In genomic region chr13:56396318-56396717, GRCh38 we compare ENCODE assay signal across 28 cellular contexts.
"Had no signal": no experiment of that assay in that cellular context is flagged by ENCODE, and none has a peak within 500 bp of the region (broad histone marks: within the 10 kb centered on the region; RNA-seq: fewer than 3 reads in every experiment).

No MANE protein-coding gene starts in this region.

- H3K27me3 ChIP-seq: stomach, suprapubic skin, testis, thyroid gland, tibial artery, tibial nerve, transverse colon, upper lobe of left lung, upper lobe of right lung, uterus, vagina had no signal

- H3K9me3 ChIP-seq: suprapubic skin, testis, thoracic aorta, thyroid gland, tibial artery, transverse colon, upper lobe of left lung, upper lobe of right lung, uterus, vagina had no signal

- DNase-seq: stimulated activated CD4-positive, alpha-beta T cell treated with anti-CD3 and anti-CD28 coated beads, Interleukin-2, amount 100 ng/mL, for 48 hours; stimulated activated CD4-positive, alpha-beta T cell treated with anti-CD3 and anti-CD28 coated beads, Interleukin-4, amount 100 ng/mL, for 1 hour; stimulated activated CD4-positive, alpha-beta T cell treated with anti-CD3 and anti-CD28 coated beads, Interleukin-4, amount 100 ng/mL, for 24 hours; stimulated activated CD4-positive, alpha-beta T cell treated with anti-CD3 and anti-CD28 coated beads, Interleukin-4, amount 100 ng/mL, for 4 hours; stimulated activated CD8-positive, alpha-beta memory T cell treated with anti-CD3 and anti-CD28 coated beads, Interleukin-4, amount 100 ng/mL, for 48 hours; stimulated activated naive B cell treated with anti-CD40 and anti-IgM and Interleukin-4, amounts not matched to agents 10 μg/mL and 1 μg/mL and 100 μg/mL, for 72 hours; stimulated activated naive CD4-positive, alpha-beta T cell; stimulated activated naive CD4-positive, alpha-beta T cell treated with Interleukin-2 at 50 U/mL for 16 hours; stimulated activated naive CD8-positive, alpha-beta T cell treated with anti-CD3 and anti-CD28 coated beads, Interleukin-15, amount 100 ng/mL, for 72 hours; stimulated activated naive CD8-positive, alpha-beta T cell treated with anti-CD3 and anti-CD28 coated beads, Interleukin-15, Interleukin-2, amounts not matched to agents 100 U/mL and 50 U/mL, for 24 hours; stomach; substantia nigra; testis; thyroid gland; tibial artery; transverse colon; trophoblast cell; upper lobe of left lung; upper lobe of right lung; uterus had no signal

- H3K27ac Mint-ChIP-seq: stimulated activated effector memory CD8-positive, alpha-beta T cell treated with anti-CD3 and anti-CD28 coated beads, Interleukin-12 subunit alpha, Interleukin-12 subunit beta, amount 100 ng/mL, for 72 hours; stimulated activated memory B cell treated with anti-CD40 and anti-IgM and Interleukin-4, amounts not matched to agents 10 μg/mL and 1 μg/mL and 100 μg/mL, for 72 hours; stimulated activated naive B cell treated with anti-CD40 and anti-IgM and Interleukin-4, amounts not matched to agents 10 μg/mL and 1 μg/mL and 100 μg/mL, for 72 hours; stimulated activated naive CD8-positive, alpha-beta T cell treated with anti-CD3 and anti-CD28 coated beads, Interleukin-15, amount 100 ng/mL, for 72 hours; stimulated activated naive CD8-positive, alpha-beta T cell treated with anti-CD3 and anti-CD28 coated beads, Interleukin-15, Interleukin-2, amounts not matched to agents 100 ng/mL and 50 ng/mL, for 24 hours; type B pancreatic cell had no signal

- H3K27me3 Mint-ChIP-seq: stimulated activated memory B cell treated with anti-CD40 and anti-IgM and Interleukin-4, amounts not matched to agents 10 μg/mL and 1 μg/mL and 100 μg/mL, for 72 hours; stimulated activated naive B cell treated with anti-CD40 and anti-IgM and Interleukin-4, amounts not matched to agents 10 μg/mL and 1 μg/mL and 100 μg/mL, for 72 hours; stimulated activated naive CD8-positive, alpha-beta T cell treated with anti-CD3 and anti-CD28 coated beads, Interleukin-15, amount 100 ng/mL, for 72 hours; stimulated activated naive CD8-positive, alpha-beta T cell treated with anti-CD3 and anti-CD28 coated beads, Interleukin-15, Interleukin-2, amounts not matched to agents 100 ng/mL and 50 ng/mL, for 24 hours; type B pancreatic cell had no signal

- H3K36me3 Mint-ChIP-seq: stimulated activated effector memory CD8-positive, alpha-beta T cell treated with anti-CD3 and anti-CD28 coated beads, Interleukin-12 subunit alpha, Interleukin-12 subunit beta, amount 100 ng/mL, for 72 hours; stimulated activated memory B cell treated with anti-CD40 and anti-IgM and Interleukin-4, amounts not matched to agents 10 μg/mL and 1 μg/mL and 100 μg/mL, for 72 hours; stimulated activated naive B cell treated with anti-CD40 and anti-IgM and Interleukin-4, amounts not matched to agents 10 μg/mL and 1 μg/mL and 100 μg/mL, for 72 hours; type B pancreatic cell had no signal

- H3K4me1 ChIP-seq: stomach, suprapubic skin, testis, thyroid gland, tibial artery, tibial nerve, transverse colon, upper lobe of left lung, upper lobe of right lung, uterus, vagina had no signal

- H3K36me3 ChIP-seq: stomach, suprapubic skin, thoracic aorta, thyroid gland, tibial artery, tibial nerve, transverse colon, upper lobe of left lung, upper lobe of right lung, uterus, vagina had no signal

- H3K4me3 ChIP-seq: stomach, suprapubic skin, testis, thoracic aorta, thyroid gland, tibial artery, tibial nerve, transverse colon, upper lobe of left lung, upper lobe of right lung, uterus, vagina had no signal

- ATAC-seq: stimulated activated effector memory CD8-positive, alpha-beta T cell treated with anti-CD3 and anti-CD28 coated beads, Interleukin-12 subunit alpha, Interleukin-12 subunit beta, amount 100 ng/mL, for 72 hours; stimulated activated memory B cell treated with anti-CD40 and anti-IgM and Interleukin-4, amounts not matched to agents 10 μg/mL and 1 μg/mL and 100 μg/mL, for 72 hours; stimulated activated naive B cell treated with anti-CD40 and anti-IgM and Interleukin-4, amounts not matched to agents 10 μg/mL and 1 μg/mL and 100 μg/mL, for 72 hours; stimulated activated naive CD8-positive, alpha-beta T cell treated with anti-CD3 and anti-CD28 coated beads, Interleukin-15, amount 100 ng/mL, for 72 hours; stimulated activated naive CD8-positive, alpha-beta T cell treated with anti-CD3 and anti-CD28 coated beads, Interleukin-15, Interleukin-2, amounts not matched to agents 100 U/mL and 50 U/mL, for 24 hours; upper lobe of right lung had no signal

- H3K27ac ChIP-seq: stomach, suprapubic skin, testis, thoracic aorta, thyroid gland, tibial artery, tibial nerve, transverse colon, upper lobe of left lung, upper lobe of right lung, uterus, vagina had no signal

- H3K4me3 Mint-ChIP-seq: stimulated activated effector memory CD8-positive, alpha-beta T cell treated with anti-CD3 and anti-CD28 coated beads, Interleukin-12 subunit alpha, Interleukin-12 subunit beta, amount 100 ng/mL, for 72 hours; stimulated activated memory B cell treated with anti-CD40 and anti-IgM and Interleukin-4, amounts not matched to agents 10 μg/mL and 1 μg/mL and 100 μg/mL, for 72 hours; stimulated activated naive B cell treated with anti-CD40 and anti-IgM and Interleukin-4, amounts not matched to agents 10 μg/mL and 1 μg/mL and 100 μg/mL, for 72 hours; stimulated activated naive CD8-positive, alpha-beta T cell treated with anti-CD3 and anti-CD28 coated beads, Interleukin-15, amount 100 ng/mL, for 72 hours; stimulated activated naive CD8-positive, alpha-beta T cell treated with anti-CD3 and anti-CD28 coated beads, Interleukin-15, Interleukin-2, amounts not matched to agents 100 ng/mL and 50 ng/mL, for 24 hours; type B pancreatic cell had no signal

- H3K4me1 Mint-ChIP-seq: stimulated activated effector memory CD8-positive, alpha-beta T cell treated with anti-CD3 and anti-CD28 coated beads, Interleukin-12 subunit alpha, Interleukin-12 subunit beta, amount 100 ng/mL, for 72 hours; stimulated activated memory B cell treated with anti-CD40 and anti-IgM and Interleukin-4, amounts not matched to agents 10 μg/mL and 1 μg/mL and 100 μg/mL, for 72 hours; stimulated activated naive B cell treated with anti-CD40 and anti-IgM and Interleukin-4, amounts not matched to agents 10 μg/mL and 1 μg/mL and 100 μg/mL, for 72 hours; stimulated activated naive CD8-positive, alpha-beta T cell treated with anti-CD3 and anti-CD28 coated beads, Interleukin-15, amount 100 ng/mL, for 72 hours had no signal
